ENCODE assay signal across 8 cellular contexts in the genomic region with DNA sequence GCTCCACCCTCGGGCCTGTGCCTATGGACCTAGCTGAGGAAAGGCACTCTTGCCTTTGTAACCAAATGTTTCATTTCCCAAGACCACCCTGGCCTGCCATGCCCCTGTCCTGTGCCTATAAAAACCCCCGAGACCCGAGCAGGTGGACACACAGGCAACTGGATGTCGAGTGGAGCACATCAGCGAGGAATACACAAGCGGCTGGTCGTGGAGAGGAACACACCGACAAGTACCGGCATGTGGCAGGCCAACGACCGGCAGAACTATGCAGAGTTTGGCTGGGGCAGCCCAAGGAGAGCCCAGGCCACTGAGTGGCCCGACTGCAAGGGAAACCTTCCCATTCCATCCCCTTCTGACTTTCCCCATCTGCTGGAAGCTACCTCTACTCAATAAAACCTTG.
"Had no signal": no experiment of that assay in that cellular context is flagged by ENCODE, and none has a peak within 500 bp of the region (broad histone marks: within the 10 kb centered on the region; RNA-seq: fewer than 3 reads in every experiment).

No MANE protein-coding gene starts in this region.

- H3K4me1 ChIP-seq: HAP-1 had no signal

- H3K27ac Mint-ChIP-seq: GM23338, HFFc6 had no signal

- H3K4me3 Mint-ChIP-seq: GM23338, HFFc6 had no signal

- H3K4me1 Mint-ChIP-seq: GM23338 had no signal

- H3K36me3 ChIP-seq: HAP-1 had no signal

- ATAC-seq: GM23338, HCT116 had no signal

- DNase-seq: GM23248, GOT3, H7, HCEC 1CT, HFFc6 had no signal

- H3K9me3 ChIP-seq: HAP-1 had no signal

- H3K4me2 ChIP-seq: GM23338 had no signal

- H3K9ac ChIP-seq: GM23248 had no signal

- H3K27ac ChIP-seq: GM23248 had no signal

- H2AFZ ChIP-seq: GM23248, GM23338 had no signal

- H3K9me3 Mint-ChIP-seq: GM23338, HFFc6 had no signal

- H3K4me3 ChIP-seq: GM23248, GM23338, HAP-1 had no signal
